25 cellular contexts compared by ENCODE assay signal in the genomic region with DNA sequence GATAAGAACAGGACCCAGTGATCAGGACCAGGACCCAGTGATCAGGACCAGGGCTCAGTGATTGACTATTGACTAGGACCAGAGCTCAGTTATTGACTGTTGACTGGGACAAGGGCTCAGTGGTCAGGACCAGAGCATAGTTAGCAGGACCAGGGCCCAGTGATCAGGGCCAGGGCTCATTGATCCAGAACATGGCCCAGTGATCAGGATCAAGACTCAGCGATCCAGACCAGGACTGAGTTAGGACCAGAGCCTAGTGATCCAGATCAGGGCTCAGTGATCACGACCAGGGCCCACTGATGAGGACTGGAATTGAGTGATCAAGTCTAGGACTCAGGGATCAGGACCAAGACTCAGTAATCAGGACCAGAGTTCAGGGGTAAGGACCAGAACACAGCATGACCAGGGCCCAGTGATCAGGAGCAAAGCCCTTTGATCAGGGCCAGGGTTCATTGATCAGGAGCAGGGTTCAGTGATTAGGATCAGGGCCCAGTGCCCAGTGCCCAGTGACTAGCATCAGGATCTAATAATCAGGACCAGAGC.
A peak's percentile ranks its signal among the peaks of the same experiment; 100 is the strongest.
DNase-seq lines count a peak whose midpoint lies in the region; ATAC-seq, FAIRE-seq and TF ChIP-seq lines count a peak whose summit lies in the region.
"Had no signal": no experiment of that assay in that cellular context is flagged by ENCODE, and none has a peak within 500 bp of the region (broad histone marks: within the 10 kb centered on the region; RNA-seq: fewer than 3 reads in every experiment).

No MANE protein-coding gene starts in this region.

- ATAC-seq in GM12878: no peak
- ATAC-seq: activated CD4-positive, alpha-beta T cell treated with anti-CD3 and anti-CD28 coated beads for 36 hours; lower lobe of right lung; T-cell had no signal

- SMC1A ChIA-PET in GM12878 (lab: Charles Lee; ENCODE audit: uncharacterized antibody, unreplicated experiment): no interaction called here

- H3K36me3 ChIP-seq in Karpas-422 (ENCODE audit: insufficient read depth, low read length) (no peaks in the 10 kb centered on the region), GM12878 (ENCODE audit: control insufficient read depth in 2 of 2, insufficient read depth in 2 of 2, low read length in 1 of 2) (no peaks in the 10 kb centered on the region), sigmoid colon (no peaks in the 10 kb centered on the region), stomach (no peaks in the 10 kb centered on the region)
- H3K36me3 ChIP-seq: BE2C, lower lobe of right lung, neural progenitor cell, Peyer's patch, prostate gland, SJCRH30, uterus had no signal

- H3K4me3 Mint-ChIP-seq in activated T-cell treated with anti-CD3 and anti-CD28 coated beads, Interleukin-2, amount 50 U/mL, for 24 hours: no peak overlapping the region
- H3K4me3 Mint-ChIP-seq: activated CD4-positive, alpha-beta T cell treated with anti-CD3 and anti-CD28 coated beads for 36 hours; neural progenitor cell; T-cell had no signal

- no peaks in the 10 kb centered on the region for H3K27me3 Mint-ChIP-seq in activated T-cell treated with anti-CD3 and anti-CD28 coated beads, Interleukin-2, amount 50 U/mL, for 24 hours

- POLR2A ChIA-PET in GM12878 (lab: Charles Lee): no interaction called here

- WGBS in GM12878 (ENCODE audit: insufficient coverage, insufficient replicate concordance, low lambda C conversion rate, missing lambda C conversion rate): 86% methylated on average over 2 of the region's 2 CpGs
- WGBS in sigmoid colon, 2 donors: 71 to 74% methylated on average over 2 of the region's 2 CpGs
- 20 to 72% (median 53%) methylated on average over 1 to 2 of the region's 2 CpGs for WGBS in stomach, 5 donors

- H3K9me3 ChIP-seq in Karpas-422 (ENCODE audit: low read length) (no peaks in the 10 kb centered on the region), GM12878 (replicated peaks; ENCODE audit: control insufficient read depth, insufficient read depth, low read length) (no peaks in the 10 kb centered on the region), sigmoid colon (no peaks in the 10 kb centered on the region), stomach (no peaks in the 10 kb centered on the region)
- H3K9me3 ChIP-seq: BE2C, lower lobe of right lung, Peyer's patch, prostate gland, SJCRH30, uterus had no signal

- H3K9me3 Mint-ChIP-seq in activated T-cell treated with anti-CD3 and anti-CD28 coated beads, Interleukin-2, amount 50 U/mL, for 24 hours: no peaks in the 10 kb centered on the region
- H3K9me3 Mint-ChIP-seq: T-cell had no signal

- H3K27ac ChIP-seq in Karpas-422 (ENCODE audit: low read length) (peak overlapping the region; percentile 97), GM12878 (ENCODE audit: control insufficient read depth, insufficient read depth) (peak overlapping the region; percentile 98), sigmoid colon (no peak overlapping the region), stomach (no peak overlapping the region)
- H3K27ac ChIP-seq: dorsolateral prefrontal cortex, lower lobe of right lung, neural progenitor cell, prostate gland, SJCRH30, uterus had no signal

- in situ Hi-C loops in GM12878 (cut with MboI): loop anchor here (10.0 kb wide), 2 partner anchors 118 to 572 kb away; no protein-coding TSS in a partner anchor

- TF ChIP-seq CTCF in GM12878 (IDR thresholded peaks at IDR 0.05 in 2 of 3, conservative IDR thresholded peaks at IDR 0.05 in 1 of 3; ENCODE audit: control insufficient read depth in 2 of 3, extremely low read depth in 1 of 3, insufficient read depth in 1 of 3, low read depth in 3 of 3, low read length in 3 of 3): no peak
- no peak for TF ChIP-seq CTCF in sigmoid colon (IDR thresholded peaks at IDR 0.05)
- no peak for TF ChIP-seq CTCF in stomach (IDR thresholded peaks at IDR 0.05)

- DNase-seq in activated T-cell treated with anti-CD3 and anti-CD28 coated beads, Interleukin-2, amount 50 U/mL, for 24 hours: peak; percentile 9
- DNase-seq in activated T-cell treated with anti-CD3 and anti-CD28 coated beads for 4 hours (no peak), Karpas-422 (no peak), GM12878 (ENCODE audit: low read depth, low spot score) (no peak), sigmoid colon (peak; percentile 40), NCI-H748 treated with DMSO at 0.1 percent for 48 hours (lab: John Stamatoyannopoulos, UW) (no peak), stomach (no peak), DMS153 (lab: John Stamatoyannopoulos, UW) (no peak)
- DNase-seq: activated CD4-positive, alpha-beta T cell treated with anti-CD3 and anti-CD28 coated beads for 36 hours; activated effector memory CD4-positive, alpha-beta T cell treated with anti-CD3 and anti-CD28 coated beads, Interleukin-2, amount 50 U/mL, for 16 hours; BE2C; lower lobe of right lung; NCI-H1417; NCI-H510A; Peyer's patch; SJCRH30; stimulated activated CD8-positive, alpha-beta memory T cell treated with anti-CD3 and anti-CD28 coated beads, Interleukin-4, amount 100 ng/mL, for 48 hours; uterus had no signal

- no peaks in the 10 kb centered on the region for H4K20me1 ChIP-seq in Karpas-422 (ENCODE audit: insufficient read depth, low read depth, low read length)
- H4K20me1 ChIP-seq in GM12878 (ENCODE audit: control insufficient read depth, insufficient read depth): no peaks in the 10 kb centered on the region

- peak; percentile 75; the same call in 1 of the 2 replicates for TF ChIP-seq POLR2A in GM12878 (IDR thresholded peaks at IDR 0.05; ENCODE audit: low read depth, low read length)
- no peak for TF ChIP-seq POLR2A in sigmoid colon (IDR thresholded peaks at IDR 0.05)
- no peak for TF ChIP-seq POLR2A in stomach (IDR thresholded peaks at IDR 0.05)

- H2AFZ ChIP-seq in Karpas-422 (ENCODE audit: low read length): no peak overlapping the region
- no peak overlapping the region for H2AFZ ChIP-seq in GM12878 (ENCODE audit: control insufficient read depth, low read depth, low read length)
- H2AFZ ChIP-seq: neural progenitor cell had no signal

- H3K9ac ChIP-seq in Karpas-422 (ENCODE audit: low read length) (peak overlapping the region; percentile 83), GM12878 (ENCODE audit: control insufficient read depth, insufficient read depth, low read length) (peak overlapping the region; percentile 81)
- H3K9ac ChIP-seq: neural progenitor cell had no signal

- CTCF ChIA-PET in GM12878 (lab: Yijun Ruan, JAX): no interaction called here

- no peak for TF ChIP-seq RAD21 in GM12878 (IDR thresholded peaks at IDR 0.05; ENCODE audit: insufficient read depth, low read depth, low read length)

- H3K4me3 ChIP-seq in Karpas-422 (ENCODE audit: low read length) (no peak overlapping the region), GM12878 (no peak overlapping the region), sigmoid colon (no peak overlapping the region), stomach (no peak overlapping the region)
- H3K4me3 ChIP-seq: dorsolateral prefrontal cortex, lower lobe of right lung, neural progenitor cell, Peyer's patch, prostate gland, SJCRH30, uterus had no signal

- TF ChIP-seq EP300 in GM12878 (IDR thresholded peaks at IDR 0.05; ENCODE audit: borderline replicate concordance in 1 of 2, control insufficient read depth in 1 of 2, low read depth in 2 of 2, low read length in 2 of 2): no peak
- no peak for TF ChIP-seq EP300 in sigmoid colon (IDR thresholded peaks at IDR 0.05)
- TF ChIP-seq EP300 in stomach (IDR thresholded peaks at IDR 0.05): no peak

- no peaks in the 10 kb centered on the region for H3K27me3 ChIP-seq in Karpas-422 (ENCODE audit: low read length)
- H3K27me3 ChIP-seq in GM12878 (replicated peaks in 1 of 2; ENCODE audit: control insufficient read depth in 2 of 2, insufficient read depth in 2 of 2, low read length in 1 of 2): no peaks in the 10 kb centered on the region
- H3K27me3 ChIP-seq in sigmoid colon: no peaks in the 10 kb centered on the region
- no peaks in the 10 kb centered on the region for H3K27me3 ChIP-seq in stomach
- H3K27me3 ChIP-seq: BE2C, neural progenitor cell, Peyer's patch, uterus had no signal

- H3K4me1 ChIP-seq in Karpas-422 (ENCODE audit: low read length) (peaks cover 68% of the 10 kb centered on the region), GM12878 (ENCODE audit: control insufficient read depth, insufficient read depth, low read length) (peaks cover 43% of the 10 kb centered on the region), sigmoid colon (no peaks in the 10 kb centered on the region), stomach (no peaks in the 10 kb centered on the region)
- H3K4me1 ChIP-seq: BE2C, lower lobe of right lung, neural progenitor cell, prostate gland, SJCRH30, uterus had no signal

- no TSS peak for BruUV-seq in GM12878 (replicated peaks; lab: Mats Ljungman, UMichigan)

- FAIRE-seq in GM12878 (lab: Jason Lieb, UNC): no peak
- FAIRE-seq: A204.1, endothelial cell of umbilical vein, keratinocyte had no signal

- no peaks in the 10 kb centered on the region for H3K79me2 ChIP-seq in Karpas-422 (ENCODE audit: low read length)
- peaks cover 27% of the 10 kb centered on the region for H3K79me2 ChIP-seq in GM12878 (ENCODE audit: control insufficient read depth, insufficient read depth, low read length)

- H3K36me3 Mint-ChIP-seq in activated T-cell treated with anti-CD3 and anti-CD28 coated beads, Interleukin-2, amount 50 U/mL, for 24 hours (ENCODE audit: low read depth): no peaks in the 10 kb centered on the region
- H3K36me3 Mint-ChIP-seq: T-cell had no signal

- RAD21 ChIA-PET in GM12878 (lab: Charles Lee; ENCODE audit: unreplicated experiment): no interaction called here

- intact Hi-C loops in GM12878 (cut with micrococcal nuclease; ENCODE audit: unreplicated experiment): loop anchor here (5.0 to 10.0 kb wide), 2 partner anchors 160 to 572 kb away; no protein-coding TSS in a partner anchor
- intact Hi-C loops in sigmoid colon (cut with DNase I): loop anchor here (5.0 kb wide), 1 partner anchor 120 kb away; no protein-coding TSS in a partner anchor
- intact Hi-C loops in stomach (cut with DNase I; ENCODE audit: low total_unique reads): no loop called here

- H3K4me2 ChIP-seq in Karpas-422 (ENCODE audit: low read depth, low read length, poor library complexity, severe bottlenecking): no peak overlapping the region
- peak overlapping the region; percentile 72 for H3K4me2 ChIP-seq in GM12878 (ENCODE audit: control insufficient read depth, insufficient read depth)
- H3K4me2 ChIP-seq: neural progenitor cell had no signal

- no peaks in the 10 kb centered on the region for H3K9me2 ChIP-seq in Karpas-422 (replicated peaks; ENCODE audit: insufficient read depth, low read length)

- peaks cover 4% of the 10 kb centered on the region for H3K4me1 Mint-ChIP-seq in activated T-cell treated with anti-CD3 and anti-CD28 coated beads, Interleukin-2, amount 50 U/mL, for 24 hours (ENCODE audit: low read depth)
- H3K4me1 Mint-ChIP-seq: neural progenitor cell had no signal

- no peak overlapping the region for H3K27ac Mint-ChIP-seq in activated T-cell treated with anti-CD3 and anti-CD28 coated beads, Interleukin-2, amount 50 U/mL, for 24 hours
- H3K27ac Mint-ChIP-seq: neural progenitor cell, T-cell had no signal

TF ChIP-seq in GM12878, 131 proteins besides CTCF, POLR2A, EP300 and RAD21 (continues in another document):
- peak; percentile 94; the same call in 1 of the 2 replicates for TF ChIP-seq PML (IDR thresholded peaks at IDR 0.05; ENCODE audit: low read length)
- peak; percentile 2; the same call in 1 of the 2 replicates for TF ChIP-seq BCL11A (IDR thresholded peaks at IDR 0.05; ENCODE audit: low read depth, low read length)
- no peak for TF ChIP-seq NFIC (IDR thresholded peaks at IDR 0.05; ENCODE audit: low read depth, low read length)
- TF ChIP-seq LARP7 (IDR thresholded peaks at IDR 0.05): no peak
- TF ChIP-seq POLR2AphosphoS5 (IDR thresholded peaks at IDR 0.05; ENCODE audit: low read length): peak; percentile 76; the same call in 1 of the 2 replicates

Comparison
In these comparisons a context has a peak if more than half of its experiments do, and no peak if none do; other contexts are left out.
1. DNase-seq: peak in activated T-cell treated with anti-CD3 and anti-CD28 coated beads, Interleukin-2, amount 50 U/mL, for 24 hours (single experiment) and sigmoid colon (single experiment); none in activated T-cell treated with anti-CD3 and anti-CD28 coated beads for 4 hours (single experiment), Karpas-422 (single experiment), GM12878 (single experiment), NCI-H748 treated with DMSO at 0.1 percent for 48 hours (single experiment), stomach (single experiment) and DMS153 (single experiment).
2. H3K27ac ChIP-seq: peak in Karpas-422 (single experiment) and GM12878 (single experiment); none in sigmoid colon (0 of 4) and stomach (0 of 5).